8 cellular contexts compared by ENCODE assay signal in genomic region chr19:12847159-12848139, GRCh38. TPM values are rescaled to one million over a fixed set of nuclear protein-coding genes. Genes with fewer than 3 reads are reported as not detected.
DNase-seq lines count a peak whose midpoint lies in the region; ATAC-seq and TF ChIP-seq lines count a peak whose summit lies in the region.

No MANE protein-coding gene starts in this region.

- H2AK9ac ChIP-seq in IMR-90 (replicated peaks; ENCODE audit: low read depth, low read length, poor library complexity): peak overlapping the region; percentile 33

- in situ Hi-C loops in IMR-90 (cut with MboI; ENCODE audit: low sequenced_read_pairs): no loop called here

- H2AK5ac ChIP-seq in IMR-90 (ENCODE audit: low read depth, low read length) (no peak overlapping the region), neuronal stem cell (ENCODE audit: low read depth, low read length) (peak overlapping the region; percentile 23)

- H3K27ac ChIP-seq in IMR-90 (ENCODE audit: insufficient read depth, low read length) (no peak overlapping the region), neuronal stem cell (replicated peaks; ENCODE audit: low read length) (no peak overlapping the region), stomach (no peak overlapping the region)

- no peak overlapping the region for H2BK5ac ChIP-seq in IMR-90 (ENCODE audit: low read depth, low read length, poor library complexity, severe bottlenecking)
- H2BK5ac ChIP-seq in neuronal stem cell (ENCODE audit: low read length): no peak overlapping the region

- peaks cover 3% of the 10 kb centered on the region; the same call in 1 of the 2 replicates for H3K4me1 ChIP-seq in IMR-90 (ENCODE audit: control insufficient read depth, insufficient read depth, low read length)
- H3K4me1 ChIP-seq in neuronal stem cell (ENCODE audit: control insufficient read depth in 2 of 2, insufficient read depth in 1 of 2, low read depth in 1 of 2, low read length in 2 of 2): peaks cover 0 to 5% of the 10 kb centered on the region in 2 donors
- peaks cover 9 to 11% (median 10%) of the 10 kb centered on the region in 4 donors for H3K4me1 ChIP-seq in stomach

- H3K79me1 ChIP-seq in IMR-90 (ENCODE audit: low read depth in 1 of 2, low read length in 2 of 2) (no peaks in the 10 kb centered on the region), neuronal stem cell (ENCODE audit: low read depth, low read length) (peaks cover 3% of the 10 kb centered on the region)

- no peak for TF ChIP-seq POLR2A in IMR-90 (IDR thresholded peaks at IDR 0.05; ENCODE audit: low read depth, low read length)
- no peak for TF ChIP-seq POLR2A in stomach (IDR thresholded peaks at IDR 0.05)

- intact Hi-C loops in IMR-90 (cut with micrococcal nuclease): loop anchor here (1.0 to 2.0 kb wide), 2 partner anchors 81 to 171 kb away; no protein-coding TSS in a partner anchor
- intact Hi-C loops in stomach (cut with DNase I; ENCODE audit: low total_unique reads): loop anchor here (5.0 kb wide), 1 partner anchor 85 kb away; no protein-coding TSS in a partner anchor

- H3K27me3 ChIP-seq in IMR-90 (ENCODE audit: control insufficient read depth, insufficient read depth, low read length): peaks cover 10% of the 10 kb centered on the region; the same call in 1 of the 2 replicates
- H3K27me3 ChIP-seq in neuronal stem cell (ENCODE audit: control insufficient read depth in 3 of 3, insufficient read depth in 3 of 3, low read depth in 1 of 3, low read length in 3 of 3): peaks cover 0 to 2% (median 0%) of the 10 kb centered on the region in 3 experiments
- H3K27me3 ChIP-seq in stomach: peaks cover 5 to 60% (median 14%) of the 10 kb centered on the region in 3 donors

- no peak overlapping the region for H2BK120ac ChIP-seq in IMR-90 (ENCODE audit: low read depth, low read length)
- no peak overlapping the region for H2BK120ac ChIP-seq in neuronal stem cell (ENCODE audit: low read depth, low read length)

- H4K5ac ChIP-seq in IMR-90 (ENCODE audit: low read depth, low read length): no peak overlapping the region

- POLR2A ChIA-PET in IMR-90 (lab: Charles Lee; ENCODE audit: unreplicated experiment): no interaction called here

- H3K9me3 ChIP-seq in IMR-90 (ENCODE audit: control insufficient read depth, insufficient read depth, low read length) (no peaks in the 10 kb centered on the region), neuronal stem cell (replicated peaks in 1 of 2; ENCODE audit: control insufficient read depth in 2 of 2, insufficient read depth in 1 of 2, low read depth in 1 of 2, low read length in 2 of 2) (no peaks in the 10 kb centered on the region), stomach (no peaks in the 10 kb centered on the region)

- WGBS in IMR-90 (ENCODE audit: extremely low coverage in 2 of 2, insufficient read length in 1 of 2), 2 experiments: 13% methylated on average over 33 of the region's 69 CpGs; no CpG with 5 or more reads in 1 of the 2 experiments
- WGBS in neuronal stem cell (ENCODE audit: extremely low coverage in 2 of 2, insufficient read length in 2 of 2, insufficient replicate concordance in 1 of 2), 2 donors: no CpG with 5 or more reads among the region's 69 CpGs
- 7 to 21% (median 12%) methylated on average over 19 to 69 of the region's 69 CpGs for WGBS in stomach, 5 donors

- BruUV-seq in IMR-90 (replicated peaks; lab: Mats Ljungman, UMichigan): no TSS peak

- no peak overlapping the region for H3K18ac ChIP-seq in IMR-90 (ENCODE audit: low read depth, low read length)
- peak overlapping the region; percentile 61 for H3K18ac ChIP-seq in neuronal stem cell (ENCODE audit: low read length)

- H2BK15ac ChIP-seq in IMR-90 (ENCODE audit: low read depth, low read length): no peak overlapping the region
- no peak overlapping the region for H2BK15ac ChIP-seq in neuronal stem cell (ENCODE audit: low read length)

- TF ChIP-seq CTCF in GM12872 (IDR thresholded peaks at IDR 0.05; ENCODE audit: insufficient read depth, low read depth, low read length): peak; percentile 96
- TF ChIP-seq CTCF in IMR-90 (conservative IDR thresholded peaks at IDR 0.05; ENCODE audit: low read depth, low read length): peak; percentile 98
- TF ChIP-seq CTCF in fibroblast of the aortic adventitia (IDR thresholded peaks at IDR 0.05; ENCODE audit: insufficient read depth, low read length): peak; percentile 79
- peak in 6 of 7 experiments; percentile 30 to 100 (median 99) for TF ChIP-seq CTCF in stomach (IDR thresholded peaks at IDR 0.05)

- H4K20me1 ChIP-seq in IMR-90 (ENCODE audit: insufficient read depth, low read length): no peaks in the 10 kb centered on the region

- H4K91ac ChIP-seq in IMR-90 (ENCODE audit: insufficient read depth, low read depth, low read length): no peak overlapping the region
- H4K91ac ChIP-seq in neuronal stem cell (ENCODE audit: low read depth, low read length, poor library complexity): no peak overlapping the region

- H3K4me3 ChIP-seq in IMR-90 (ENCODE audit: insufficient read depth, low read depth, low read length) (peak overlapping the region; percentile 21; the same call in 1 of the 2 replicates), fibroblast of the aortic adventitia (ENCODE audit: low read depth, low read length) (peak overlapping the region; percentile 50), neuronal stem cell (ENCODE audit: low read length in 2 of 2) (peak overlapping the region in 1 of 2 donors; percentile 2), stomach (peak overlapping the region; percentile 12 to 39 (median 18))

- H3K23ac ChIP-seq in IMR-90 (ENCODE audit: low read depth, low read length) (no peak overlapping the region), neuronal stem cell (ENCODE audit: low read depth, low read length, poor library complexity) (peak overlapping the region; percentile 37)

- 0 out of 2 replicates have a peak overlapping the region, but pooled peaks have one; percentile 19 for H3K9ac ChIP-seq in IMR-90 (ENCODE audit: low read depth, low read length)
- H3K9ac ChIP-seq in neuronal stem cell (ENCODE audit: low read depth, low read length, poor library complexity): peak overlapping the region; percentile 86

- H2BK20ac ChIP-seq in IMR-90 (ENCODE audit: low read depth, low read length): no peak overlapping the region

- ATAC-seq in IMR-90 (ENCODE audit: low read depth) (peak; percentile 100), GM21529 (IDR thresholded peaks at IDR 0.05; ENCODE audit: unreplicated experiment) (no peak)

- CTCF ChIA-PET in IMR-90 (lab: Yijun Ruan, JAX): interaction anchor here (0.6 to 4.2 kb wide), 21 partner anchors 10 to 173 kb away, joined by 3 to 35 read pairs (median 5); partner anchors contain the start of genes PRDX2, RTBDN and THSD8

- H3K36me3 ChIP-seq in IMR-90 (ENCODE audit: control insufficient read depth, insufficient read depth, low read length): no peaks in the 10 kb centered on the region
- peaks cover 9 to 13% of the 10 kb centered on the region in 2 donors for H3K36me3 ChIP-seq in neuronal stem cell (replicated peaks in 1 of 2; ENCODE audit: control insufficient read depth in 2 of 2, insufficient read depth in 2 of 2, low read length in 2 of 2)
- no peaks in the 10 kb centered on the region for H3K36me3 ChIP-seq in stomach

- no peak overlapping the region for H3K4ac ChIP-seq in IMR-90 (ENCODE audit: low read depth, low read length)
- H3K4ac ChIP-seq in neuronal stem cell (ENCODE audit: low read length): no peak overlapping the region

- peak; percentile 96 for TF ChIP-seq RAD21 in IMR-90 (IDR thresholded peaks at IDR 0.05; ENCODE audit: low read length)

- dilution Hi-C loops in IMR-90 (cut with HindIII; ENCODE audit: low sequenced_read_pairs, unreplicated experiment): no loop called here

- H2AFZ ChIP-seq in IMR-90 (replicated peaks; ENCODE audit: low read length, poor library complexity) (peak overlapping the region; percentile 96), neuronal stem cell (ENCODE audit: low read length) (peak overlapping the region; percentile 71)

- no peak for TF ChIP-seq EP300 in stomach (IDR thresholded peaks at IDR 0.05)

- no peaks in the 10 kb centered on the region for H3K9me1 ChIP-seq in IMR-90 (ENCODE audit: insufficient read depth, low read length)

- H4K8ac ChIP-seq in IMR-90 (ENCODE audit: low read depth in 2 of 2, low read length in 2 of 2) (peak overlapping the region in 1 of 2 experiments; percentile 54; a peak in 1 of 4 replicates), neuronal stem cell (ENCODE audit: low read depth, low read length) (no peak overlapping the region)

- DNase-seq in IMR-90 (peak; percentile 73), SHP77 (lab: John Stamatoyannopoulos, UW) (peak; percentile 59 to 70), fibroblast of the aortic adventitia (ENCODE audit: low read depth) (peak; percentile 74), neuronal stem cell (ENCODE audit: low spot score) (peak; percentile 86), stomach (peak; percentile 93)
- DNase-seq in activated effector memory CD4-positive, alpha-beta T cell treated with Interleukin-2 at 50 U/mL for 16 hours: peak; percentile 67

- H2BK12ac ChIP-seq in neuronal stem cell (ENCODE audit: low read length): no peak overlapping the region

- no peak overlapping the region for H3K56ac ChIP-seq in IMR-90 (ENCODE audit: extremely low read depth, insufficient read depth, low read length)

- H3K4me2 ChIP-seq in IMR-90 (ENCODE audit: low read depth, low read length): peak overlapping the region; percentile 88
- peak overlapping the region; percentile 23 for H3K4me2 ChIP-seq in neuronal stem cell (ENCODE audit: insufficient read depth, low read length, poor library complexity, severe bottlenecking)

- H3K14ac ChIP-seq in IMR-90 (replicated peaks; ENCODE audit: low read depth, low read length) (0 out of 2 replicates have a peak overlapping the region, but pooled peaks have one; percentile 4), neuronal stem cell (ENCODE audit: low read length) (no peak overlapping the region)

RNA-seq across cellular contexts. Expression of gene MAST1, which starts 9.1 kb away (rescaled TPM):
- total RNA-seq in IMR-90 (2012; rRNA removed) (0.28 and 1.1 TPM in 2 replicates), fibroblast of the aortic adventitia (ENCODE audit: low replicate concordance) (under 0.01 and 1.1 TPM in 2 replicates), stomach (10 to 100 TPM in 1 of 5 donors, 1 to 10 TPM in 3, not detected in 1; 1.3 to 33.9 (median 5.9) TPM)
- polyA plus RNA-seq in IMR-90 (2012; rRNA removed) (0.44 and 0.56 TPM in 2 replicates), stomach (1 to 10 TPM in 1 of 3 donors, under 1 TPM in 2; 0.43 to 1.1 (median 0.56) TPM)
- polyA plus RNA-seq in IMR-90 (2012; cell fraction: cytosol; rRNA removed): 1.1 and 1.9 TPM in 2 replicates
- polyA plus RNA-seq in IMR-90 (2012; cell fraction: nucleus; rRNA removed; ENCODE audit: low replicate concordance): 1.8 and 2.1 TPM in 2 replicates
- polyA plus RNA-seq in neuronal stem cell (2013, experiment 1 of 2): 11.7 TPM
- polyA plus RNA-seq in neuronal stem cell (2013, experiment 2 of 2): 10.6 TPM

RNA-seq across cellular contexts. Expression of gene RTBDN, which starts 13.1 kb away (rescaled TPM):
- not detected in 2 replicates for total RNA-seq in IMR-90 (2012; rRNA removed)
- 0.07 and 0.14 TPM in 2 replicates for polyA plus RNA-seq in IMR-90 (2012; rRNA removed)
- polyA plus RNA-seq in IMR-90 (2012; cell fraction: cytosol; rRNA removed): not detected in 2 replicates
- 0.23 TPM in 1 of 2 replicates, not detected in the other for polyA plus RNA-seq in IMR-90 (2012; cell fraction: nucleus; rRNA removed; ENCODE audit: low replicate concordance)
- not detected in 2 replicates for total RNA-seq in fibroblast of the aortic adventitia (ENCODE audit: low replicate concordance)
- polyA plus RNA-seq in neuronal stem cell (2013, experiment 1 of 2): 0.24 TPM
- polyA plus RNA-seq in neuronal stem cell (2013, experiment 2 of 2): 0.19 TPM
- total RNA-seq in stomach: not detected
- polyA plus RNA-seq in stomach: under 1 TPM in 1 of 3 donors, not detected in 2; 0.53 TPM

RNA-seq across cellular contexts. Expression of gene DNASE2, which starts 33.8 kb away (rescaled TPM):
- total RNA-seq in IMR-90 (2012; rRNA removed): 6.4 and 9.5 TPM in 2 replicates
- 31.1 and 32.0 TPM in 2 replicates for polyA plus RNA-seq in IMR-90 (2012; rRNA removed)
- polyA plus RNA-seq in IMR-90 (2012; cell fraction: cytosol; rRNA removed): 21.0 and 47.0 TPM in 2 replicates
- 4.5 and 7.3 TPM in 2 replicates for polyA plus RNA-seq in IMR-90 (2012; cell fraction: nucleus; rRNA removed; ENCODE audit: low replicate concordance)
- 22.7 and 23.4 TPM in 2 replicates for total RNA-seq in fibroblast of the aortic adventitia (ENCODE audit: low replicate concordance)
- polyA plus RNA-seq in neuronal stem cell (2013, experiment 1 of 2): 20.1 TPM
- polyA plus RNA-seq in neuronal stem cell (2013, experiment 2 of 2): 20.1 TPM
- total RNA-seq in stomach: 10 to 100 TPM; 11.9 to 53.1 (median 30.4) TPM
- polyA plus RNA-seq in stomach: 10 to 100 TPM in 2 of 3 donors, 1 to 10 TPM in 1; 9.0 to 26.2 (median 20.3) TPM

RNA-seq across cellular contexts. Expression of gene KLF1, which starts 39.6 kb away (rescaled TPM):
- not detected in 2 replicates for total RNA-seq in IMR-90 (2012; rRNA removed)
- polyA plus RNA-seq in IMR-90 (2012; rRNA removed): not detected in 2 replicates
- polyA plus RNA-seq in IMR-90 (2012; cell fraction: cytosol; rRNA removed): not detected in 2 replicates
- polyA plus RNA-seq in IMR-90 (2012; cell fraction: nucleus; rRNA removed; ENCODE audit: low replicate concordance): not detected in 2 replicates
- not detected in 2 replicates for total RNA-seq in fibroblast of the aortic adventitia (ENCODE audit: low replicate concordance)
- 0.13 TPM for polyA plus RNA-seq in neuronal stem cell (2013, experiment 1 of 2)
- polyA plus RNA-seq in neuronal stem cell (2013, experiment 2 of 2): 0.10 TPM
- under 1 TPM in 1 of 5 donors, not detected in 4; 0.18 TPM for total RNA-seq in stomach
- under 1 TPM in 2 of 3 donors, not detected in 1; 0.05 to 0.19 TPM for polyA plus RNA-seq in stomach

RNA-seq across cellular contexts. Expression of gene RNASEH2A, which starts 41.1 kb away (rescaled TPM):
- 44.6 and 45.5 TPM in 2 replicates for total RNA-seq in IMR-90 (2012; rRNA removed)
- 34.9 and 39.4 TPM in 2 replicates for polyA plus RNA-seq in IMR-90 (2012; rRNA removed)
- polyA plus RNA-seq in IMR-90 (2012; cell fraction: cytosol; rRNA removed): 25.7 and 52.6 TPM in 2 replicates
- polyA plus RNA-seq in IMR-90 (2012; cell fraction: nucleus; rRNA removed; ENCODE audit: low replicate concordance): 20.0 and 25.4 TPM in 2 replicates
- 12.8 and 37.4 TPM in 2 replicates for total RNA-seq in fibroblast of the aortic adventitia (ENCODE audit: low replicate concordance)
- polyA plus RNA-seq in neuronal stem cell (2013, experiment 1 of 2): 28.6 TPM
- 28.7 TPM for polyA plus RNA-seq in neuronal stem cell (2013, experiment 2 of 2)
- total RNA-seq in stomach: 10 to 100 TPM in 2 of 5 donors, 1 to 10 TPM in 2, under 1 TPM in 1; 0.45 to 36.2 (median 6.2) TPM
- 10 to 100 TPM in 1 of 3 donors, 1 to 10 TPM in 2; 5.4 to 10.6 (median 6.4) TPM for polyA plus RNA-seq in stomach
